23 cellular contexts compared by ENCODE assay signal in genomic region chr1:53458634-53459033, GRCh38. TPM values are rescaled to one million over a fixed set of nuclear protein-coding genes. Genes with fewer than 3 reads are reported as not detected.
DNase-seq lines count a peak whose midpoint lies in the region; ATAC-seq and TF ChIP-seq lines count a peak whose summit lies in the region.
"Had no signal": no experiment of that assay in that cellular context is flagged by ENCODE, and none has a peak within 500 bp of the region (broad histone marks: within the 10 kb centered on the region; RNA-seq: fewer than 3 reads in every experiment).

No MANE protein-coding gene starts in this region.

- no peak overlapping the region for H3K18ac ChIP-seq in IMR-90 (ENCODE audit: low read depth, low read length)

- TF ChIP-seq POLR2A in IMR-90 (IDR thresholded peaks at IDR 0.05; ENCODE audit: low read depth, low read length) (no peak), testis (IDR thresholded peaks at IDR 0.05) (no peak)

- dilution Hi-C loops in IMR-90 (cut with HindIII; ENCODE audit: low sequenced_read_pairs, unreplicated experiment): no loop called here

- H3K4me1 Mint-ChIP-seq in endodermal cell: peaks cover 9% of the 10 kb centered on the region
- H3K4me1 Mint-ChIP-seq: CD14-positive monocyte; CD8-positive, alpha-beta memory T cell had no signal

- H3K9me3 ChIP-seq in IMR-90 (ENCODE audit: control insufficient read depth, insufficient read depth, low read length) (no peaks in the 10 kb centered on the region), endodermal cell (ENCODE audit: control insufficient read depth, low read length) (no peaks in the 10 kb centered on the region), testis (no peaks in the 10 kb centered on the region)
- H3K9me3 ChIP-seq: BE2C, HAP-1 had no signal

- no peak overlapping the region for H3K23ac ChIP-seq in IMR-90 (ENCODE audit: low read depth, low read length)

- H2AK5ac ChIP-seq in IMR-90 (ENCODE audit: low read depth, low read length): no peak overlapping the region

- H3K9ac ChIP-seq in IMR-90 (ENCODE audit: low read depth, low read length) (no peak overlapping the region), endodermal cell (ENCODE audit: extremely low read depth, low read length, poor library complexity, severe bottlenecking) (no peak overlapping the region)
- H3K9ac ChIP-seq: BLaER1 treated with 17β-estradiol and CSF1 and Interleukin-3, amounts not matched to agents 10 nM and 100 nM had no signal

- no peaks in the 10 kb centered on the region for H3K4me1 ChIP-seq in IMR-90 (ENCODE audit: control insufficient read depth, insufficient read depth, low read length)
- peaks cover 2% of the 10 kb centered on the region for H3K4me1 ChIP-seq in endodermal cell (ENCODE audit: control insufficient read depth, insufficient read depth, low read length)
- no peaks in the 10 kb centered on the region for H3K4me1 ChIP-seq in testis
- H3K4me1 ChIP-seq: BE2C, HAP-1 had no signal

- TF ChIP-seq CTCF in IMR-90 (conservative IDR thresholded peaks at IDR 0.05; ENCODE audit: low read depth, low read length) (no peak), endodermal cell (conservative IDR thresholded peaks at IDR 0.05) (no peak), testis (IDR thresholded peaks at IDR 0.05) (no peak)

- peak; percentile 73 for ATAC-seq in IMR-90 (ENCODE audit: low read depth)

- H3K9me3 Mint-ChIP-seq in endodermal cell: peaks cover 3% of the 10 kb centered on the region
- H3K9me3 Mint-ChIP-seq: CD4-positive, alpha-beta T cell; CD8-positive, alpha-beta memory T cell; HFFc6 had no signal

- intact Hi-C loops in IMR-90 (cut with micrococcal nuclease) (no loop called here), testis (cut with DNase I; ENCODE audit: low total_unique reads) (no loop called here)

- no peak overlapping the region for H2BK5ac ChIP-seq in IMR-90 (ENCODE audit: low read depth, low read length, poor library complexity, severe bottlenecking)

- no peak overlapping the region for H2AFZ ChIP-seq in IMR-90 (replicated peaks; ENCODE audit: low read length, poor library complexity)

- 83% methylated on average over 1 of the region's 3 CpGs; no CpG with 5 or more reads in 1 of the 2 experiments for WGBS in IMR-90 (ENCODE audit: extremely low coverage in 2 of 2, insufficient read length in 1 of 2), 2 experiments
- WGBS in endodermal cell (ENCODE audit: insufficient coverage in 1 of 2, insufficient read length in 1 of 2), 2 experiments: 88 to 93% methylated on average over 2 to 3 of the region's 3 CpGs
- 58 to 73% methylated on average over 3 of the region's 3 CpGs for WGBS in testis, 2 donors

- no peak overlapping the region for H3K27ac Mint-ChIP-seq in endodermal cell
- H3K27ac Mint-ChIP-seq: CD14-positive monocyte; CD4-positive, alpha-beta T cell; CD8-positive, alpha-beta memory T cell; HFFc6 had no signal

- in situ Hi-C loops in IMR-90 (cut with MboI; ENCODE audit: low sequenced_read_pairs): no loop called here

- DNase-seq in EH (ENCODE audit: low read depth) (peak; percentile 51), IMR-90 (no peak), endodermal cell (peak; percentile 1), testis (no peak), DMS153 (lab: John Stamatoyannopoulos, UW) (no peak), amniotic stem cell (lab: John Stamatoyannopoulos, UW) (no peak), SHP77 (lab: John Stamatoyannopoulos, UW) (no peak)
- DNase-seq: AML-193; BE2C; CD4-positive, alpha-beta T cell; CD8-positive, alpha-beta memory T cell; DMS 273 treated with DMSO at 0.1 percent for 48 hours; DMS53; DMS79 treated with DMSO at 0.1 percent for 48 hours; GOT3; HFFc6 had no signal

- H4K91ac ChIP-seq in IMR-90 (ENCODE audit: insufficient read depth, low read depth, low read length): no peak overlapping the region

- CTCF ChIA-PET in IMR-90 (lab: Yijun Ruan, JAX): interaction anchor here (1.0 to 1.1 kb wide), 2 partner anchors 9 to 12 kb away, joined by 3 read pairs; no protein-coding TSS in a partner anchor

- H3K27me3 ChIP-seq in IMR-90 (ENCODE audit: control insufficient read depth, insufficient read depth, low read length) (peaks cover 10% of the 10 kb centered on the region), endodermal cell (ENCODE audit: control insufficient read depth, insufficient read depth, low read length, poor library complexity, severe bottlenecking) (no peaks in the 10 kb centered on the region), testis (no peaks in the 10 kb centered on the region)
- H3K27me3 ChIP-seq: BE2C; BLaER1 treated with 17β-estradiol and CSF1 and Interleukin-3, amounts not matched to agents 10 nM and 100 nM had no signal

- H3K4me3 Mint-ChIP-seq in endodermal cell: no peak overlapping the region
- H3K4me3 Mint-ChIP-seq: CD14-positive monocyte; CD4-positive, alpha-beta T cell; CD8-positive, alpha-beta memory T cell; HFFc6 had no signal

- no peak overlapping the region for H2AK9ac ChIP-seq in IMR-90 (replicated peaks; ENCODE audit: low read depth, low read length, poor library complexity)

- POLR2A ChIA-PET in IMR-90 (lab: Charles Lee; ENCODE audit: unreplicated experiment): no interaction called here

- H4K8ac ChIP-seq in IMR-90 (ENCODE audit: low read depth in 2 of 2, low read length in 2 of 2): no peak overlapping the region

- H2BK15ac ChIP-seq in IMR-90 (ENCODE audit: low read depth, low read length): no peak overlapping the region

- H3K4ac ChIP-seq in IMR-90 (ENCODE audit: low read depth, low read length): no peak overlapping the region

- H3K79me1 ChIP-seq in IMR-90 (ENCODE audit: low read depth in 1 of 2, low read length in 2 of 2): no peaks in the 10 kb centered on the region

- no peak overlapping the region for H3K4me2 ChIP-seq in IMR-90 (ENCODE audit: low read depth, low read length)
- H3K4me2 ChIP-seq: BLaER1 treated with 17β-estradiol and CSF1 and Interleukin-3, amounts not matched to agents 10 nM and 100 nM had no signal

- no TSS peak for BruUV-seq in IMR-90 (replicated peaks; lab: Mats Ljungman, UMichigan)

- H3K14ac ChIP-seq in IMR-90 (replicated peaks; ENCODE audit: low read depth, low read length): no peak overlapping the region

- no peak overlapping the region for H2BK120ac ChIP-seq in IMR-90 (ENCODE audit: low read depth, low read length)

- H3K36me3 ChIP-seq in IMR-90 (ENCODE audit: control insufficient read depth, insufficient read depth, low read length) (no peaks in the 10 kb centered on the region), endodermal cell (ENCODE audit: control insufficient read depth, insufficient read depth, low read length) (no peaks in the 10 kb centered on the region), testis (ENCODE audit: low read depth, missing control alignments) (no peaks in the 10 kb centered on the region)
- H3K36me3 ChIP-seq: BE2C; BLaER1 treated with 17β-estradiol and CSF1 and Interleukin-3, amounts not matched to agents 10 nM and 100 nM; HAP-1 had no signal

- H3K4me3 ChIP-seq in IMR-90 (ENCODE audit: insufficient read depth, low read depth, low read length) (no peak overlapping the region), endodermal cell (ENCODE audit: low read length) (no peak overlapping the region), testis (peak overlapping the region; percentile 43 to 44)
- H3K4me3 ChIP-seq: BLaER1 treated with 17β-estradiol and CSF1 and Interleukin-3, amounts not matched to agents 10 nM and 100 nM; HAP-1 had no signal

- no peak overlapping the region for H3K56ac ChIP-seq in IMR-90 (ENCODE audit: extremely low read depth, insufficient read depth, low read length)

- no peak overlapping the region for H4K5ac ChIP-seq in IMR-90 (ENCODE audit: low read depth, low read length)

- H4K20me1 ChIP-seq in IMR-90 (ENCODE audit: insufficient read depth, low read length): no peaks in the 10 kb centered on the region
- H4K20me1 ChIP-seq: BLaER1 treated with 17β-estradiol and CSF1 and Interleukin-3, amounts not matched to agents 10 nM and 100 nM had no signal

- peaks cover 12% of the 10 kb centered on the region for H3K27me3 Mint-ChIP-seq in endodermal cell (ENCODE audit: insufficient read depth)

- no peaks in the 10 kb centered on the region; the same call in 1 of the 2 replicates for H3K9me1 ChIP-seq in IMR-90 (ENCODE audit: insufficient read depth, low read length)

- no peak for TF ChIP-seq RAD21 in IMR-90 (IDR thresholded peaks at IDR 0.05; ENCODE audit: low read length)

- no peak overlapping the region for H3K27ac ChIP-seq in IMR-90 (ENCODE audit: insufficient read depth, low read length)
- no peak overlapping the region for H3K27ac ChIP-seq in endodermal cell (ENCODE audit: low read depth, low read length)
- H3K27ac ChIP-seq in testis: peak overlapping the region in 1 of 2 donors; percentile 82
- H3K27ac ChIP-seq: BLaER1 treated with 17β-estradiol and CSF1 and Interleukin-3, amounts not matched to agents 10 nM and 100 nM had no signal

- no peak overlapping the region for H2BK20ac ChIP-seq in IMR-90 (ENCODE audit: low read depth, low read length)

- no peaks in the 10 kb centered on the region for H3K36me3 Mint-ChIP-seq in endodermal cell (ENCODE audit: low read depth)
- H3K36me3 Mint-ChIP-seq: CD14-positive monocyte; CD8-positive, alpha-beta memory T cell had no signal

TF ChIP-seq in IMR-90, 13 proteins besides CTCF, POLR2A, EP300 and RAD21 (continues in another document):
- TF ChIP-seq CEBPB (IDR thresholded peaks at IDR 0.05; ENCODE audit: low read depth, low read length) (no peak), CHD1 (IDR thresholded peaks at IDR 0.05; ENCODE audit: low read depth, low read length) (no peak), RCOR1 (IDR thresholded peaks at IDR 0.05; ENCODE audit: insufficient replicate concordance, low read length) (no peak), MAFK (IDR thresholded peaks at IDR 0.05; ENCODE audit: low read depth, low read length) (no peak), NFE2L2 (IDR thresholded peaks at IDR 0.05; ENCODE audit: low read depth, low read length) (no peak), MXI1 (IDR thresholded peaks at IDR 0.05; ENCODE audit: borderline replicate concordance, low read depth, low read length) (no peak), RFX5 (IDR thresholded peaks at IDR 0.05; ENCODE audit: low read depth, low read length) (no peak), USF2 (IDR thresholded peaks at IDR 0.05; ENCODE audit: low read depth, low read length) (no peak), FOS (IDR thresholded peaks at IDR 0.05; ENCODE audit: low read depth, low read length) (no peak)

RNA-seq across cellular contexts. Expression of gene DMRTB1, which starts 0.6 kb away (rescaled TPM):
- total RNA-seq in IMR-90 (2012; rRNA removed) (not detected in 2 replicates), endodermal cell (not detected), testis (10 to 100 TPM; 44.5 to 51.8 TPM)
- polyA plus RNA-seq in IMR-90 (2012; rRNA removed) (not detected in 2 replicates), testis (ENCODE audit: insufficient read depth, low read depth, low replicate concordance) (107 TPM)
- polyA plus RNA-seq in IMR-90 (2012; cell fraction: cytosol; rRNA removed): not detected in 2 replicates
- not detected in 2 replicates for polyA plus RNA-seq in IMR-90 (2012; cell fraction: nucleus; rRNA removed; ENCODE audit: low replicate concordance)
- not detected for polyA plus RNA-seq in endodermal cell (2013, experiment 1 of 2)
- polyA plus RNA-seq in endodermal cell (2013, experiment 2 of 2): not detected
- total RNA-seq: A172; A673; CD4-positive, alpha-beta T cell; CD8-positive, alpha-beta memory T cell; Daoy; HFFc6 had no signal
- polyA plus RNA-seq: AG04450; CD14-positive monocyte; CD8-positive, alpha-beta memory T cell had no signal

Comparison
In these comparisons a context has a peak if more than half of its experiments do, and no peak if none do; other contexts are left out.
1. DNase-seq: peak in EH (single experiment) and endodermal cell (single experiment); none in IMR-90 (single experiment), testis (single experiment), DMS153 (single experiment), amniotic stem cell (single experiment) and SHP77 (0 of 2).
2. H3K4me3 ChIP-seq: peak in testis (2 of 2); none in IMR-90 (single experiment) and endodermal cell (single experiment).
3. RNA of gene DMRTB1, which starts 0.6 kb away (total RNA-seq): 44.5 to 51.8 TPM in testis; not detected in endodermal cell and not detected in IMR-90; every median in the first group is over 10 times any median in the second.